ENCODE assay signal across 8 cellular contexts in genomic region chr14:103057028-103057371, GRCh38. TPM values are rescaled to one million over a fixed set of nuclear protein-coding genes. Genes with fewer than 3 reads are reported as not detected.
DNase-seq lines count a peak whose midpoint lies in the region; ATAC-seq and TF ChIP-seq lines count a peak whose summit lies in the region.

No MANE protein-coding gene starts in this region.

- DNase-seq in NCI-H146 (lab: John Stamatoyannopoulos, UW) (peak; percentile 73), NCI-H146 treated with DMSO at 0.1 percent for 48 hours (lab: John Stamatoyannopoulos, UW; ENCODE audit: unreplicated experiment) (no peak), RWPE2 (ENCODE audit: low spot score) (peak; percentile 65), foreskin keratinocyte (peak in 1 of 2 donors; percentile 10), psoas muscle (peak in 1 of 2 donors; percentile 67), NCI-H2196 treated with DMSO at 0.1 percent for 48 hours (lab: John Stamatoyannopoulos, UW; ENCODE audit: unreplicated experiment) (no peak), hepatic stellate cell (ENCODE audit: low spot score) (no peak)
- no peak for DNase-seq in stimulated activated naive CD4-positive, alpha-beta T cell treated with Interleukin-2 at 50 U/mL for 16 hours (lab: John Stamatoyannopoulos, UW)

- intact Hi-C loops in psoas muscle (cut with DNase I), result no loop called here

- H3K9me3 ChIP-seq in RWPE2 (ENCODE audit: severe bottlenecking), result no peaks in the 10 kb centered on the region
- H3K9me3 ChIP-seq in psoas muscle, result no peaks in the 10 kb centered on the region

- no peak for TF ChIP-seq CTCF in RWPE2 (IDR thresholded peaks at IDR 0.05; ENCODE audit: poor library complexity, severe bottlenecking)
- no peak for TF ChIP-seq CTCF in foreskin keratinocyte (conservative IDR thresholded peaks at IDR 0.05)
- no peak for TF ChIP-seq CTCF in psoas muscle (IDR thresholded peaks at IDR 0.05)

- H3K27ac ChIP-seq in RWPE2 (ENCODE audit: poor library complexity, severe bottlenecking) (peak overlapping the region; percentile 80), foreskin keratinocyte (no peak overlapping the region), psoas muscle (peak overlapping the region; percentile 91)

- H3K4me3 ChIP-seq in RWPE2 (ENCODE audit: severe bottlenecking), result peak overlapping the region; percentile 80
- peak overlapping the region; percentile 97 for H3K4me3 ChIP-seq in psoas muscle

- peaks cover 12% of the 10 kb centered on the region for H3K36me3 ChIP-seq in RWPE2 (ENCODE audit: low read depth)
- H3K36me3 ChIP-seq in psoas muscle (ENCODE audit: insufficient read depth in 1 of 2, low read depth in 1 of 2), result no peaks in the 10 kb centered on the region

- ATAC-seq in RWPE2 (ENCODE audit: low read depth) (peak; percentile 3; the same call in 2 of the 3 replicates), foreskin keratinocyte (peak; percentile 14), psoas muscle (peak; percentile 4 to 12 (median 8))

- 0 to 1% (median 0%) methylated on average over 37 to 53 of the region's 53 CpGs for WGBS in psoas muscle, 3 donors

- H3K27me3 ChIP-seq in RWPE2 (ENCODE audit: insufficient read depth, poor library complexity, severe bottlenecking) (no peaks in the 10 kb centered on the region), foreskin keratinocyte (no peaks in the 10 kb centered on the region), psoas muscle (ENCODE audit: insufficient read depth in 3 of 3, low read length in 2 of 3) (no peaks in the 10 kb centered on the region)

- peaks cover 12% of the 10 kb centered on the region for H3K4me1 ChIP-seq in RWPE2 (ENCODE audit: insufficient read depth, poor library complexity, severe bottlenecking)
- no peaks in the 10 kb centered on the region for H3K4me1 ChIP-seq in foreskin keratinocyte
- H3K4me1 ChIP-seq in psoas muscle, result peaks cover 37% of the 10 kb centered on the region

RNA-seq across cellular contexts. Expression of gene CDC42BPB, which starts 0.3 kb away (rescaled TPM):
- total RNA-seq in foreskin keratinocyte (52.9 and 59.7 TPM in 2 replicates), psoas muscle (10 to 100 TPM; 34.2 to 57.4 (median 40.1) TPM)
- polyA plus RNA-seq in foreskin keratinocyte (15.9 and 16.8 TPM in 2 replicates), psoas muscle (10 to 100 TPM; 20.2 to 43.8 (median 39.6) TPM)

RNA-seq across cellular contexts. Expression of gene LBHD2, which starts 27.0 kb away (rescaled TPM):
- total RNA-seq in foreskin keratinocyte (not detected in 2 replicates), psoas muscle (not detected)
- polyA plus RNA-seq in foreskin keratinocyte (not detected in 2 replicates), psoas muscle (not detected)

RNA-seq across cellular contexts. Expression of gene EXOC3L4, which starts 37.5 kb away (rescaled TPM):
- total RNA-seq in foreskin keratinocyte, result not detected in 2 replicates
- not detected in 2 replicates for polyA plus RNA-seq in foreskin keratinocyte
- total RNA-seq in psoas muscle, result under 1 TPM in 2 of 4 donors, not detected in 2; 0.23 to 0.30 TPM
- polyA plus RNA-seq in psoas muscle, result under 1 TPM in 2 of 3 donors, not detected in 1; 0.12 to 0.33 TPM

Comparison
In these comparisons a context has a peak if more than half of its experiments do, and no peak if none do; other contexts are left out.
1. DNase-seq: peak in NCI-H146 (single experiment) and RWPE2 (single experiment); none in NCI-H146 treated with DMSO at 0.1 percent for 48 hours (single experiment), NCI-H2196 treated with DMSO at 0.1 percent for 48 hours (single experiment), stimulated activated naive CD4-positive, alpha-beta T cell treated with Interleukin-2 at 50 U/mL for 16 hours (single experiment) and hepatic stellate cell (single experiment).
2. Peak in every context shown above with its lines, with median percentiles within 50 percentile points of each other: ATAC-seq.